18 cellular contexts compared by ENCODE assay signal in genomic region chr20:40359127-40359892, GRCh38.
"Had no signal": no experiment of that assay in that cellular context is flagged by ENCODE, and none has a peak within 500 bp of the region (broad histone marks: within the 10 kb centered on the region; RNA-seq: fewer than 3 reads in every experiment).

No MANE protein-coding gene starts in this region.

- H3K4me1 Mint-ChIP-seq: activated CD4-positive, alpha-beta T cell treated with anti-CD3 and anti-CD28 coated beads, Interleukin-2, amount 10 ng/mL, durations not matched to agents 7 days and 5 days had no signal

- H3K9me3 Mint-ChIP-seq: activated CD4-positive, alpha-beta T cell treated with anti-CD3 and anti-CD28 coated beads, Interleukin-2, amount 10 ng/mL, durations not matched to agents 7 days and 5 days had no signal

- H3K27ac ChIP-seq: adrenal gland, gastroesophageal sphincter, right atrium auricular region, tibial nerve had no signal

- H3K4me3 ChIP-seq: adrenal gland, gastroesophageal sphincter, heart left ventricle, right atrium auricular region, tibial nerve had no signal

- H3K27ac Mint-ChIP-seq: activated CD4-positive, alpha-beta T cell treated with anti-CD3 and anti-CD28 coated beads, Interleukin-2, amount 10 ng/mL, durations not matched to agents 7 days and 5 days; activated naive CD4-positive, alpha-beta T cell treated with anti-CD3 and anti-CD28 coated beads, Interleukin-2, amount 50 U/mL, for 72 hours; activated T-cell treated with anti-CD3 and anti-CD28 coated beads, Interleukin-2, amount 50 U/mL, for 72 hours; progenitor cell of endocrine pancreas; stimulated activated naive CD8-positive, alpha-beta T cell treated with anti-CD3 and anti-CD28 coated beads, Interleukin-15, Interleukin-2, amounts not matched to agents 100 ng/mL and 50 ng/mL, for 24 hours had no signal

- H3K27me3 Mint-ChIP-seq: stimulated activated naive CD8-positive, alpha-beta T cell treated with anti-CD3 and anti-CD28 coated beads, Interleukin-15, Interleukin-2, amounts not matched to agents 100 ng/mL and 50 ng/mL, for 24 hours had no signal

- H3K4me3 Mint-ChIP-seq: activated CD4-positive, alpha-beta T cell treated with anti-CD3 and anti-CD28 coated beads, Interleukin-2, amount 10 ng/mL, durations not matched to agents 7 days and 5 days; activated T-cell treated with anti-CD3 and anti-CD28 coated beads, Interleukin-2, amount 50 U/mL, for 72 hours; stimulated activated naive CD8-positive, alpha-beta T cell treated with anti-CD3 and anti-CD28 coated beads, Interleukin-15, Interleukin-2, amounts not matched to agents 100 ng/mL and 50 ng/mL, for 24 hours had no signal

- H3K36me3 Mint-ChIP-seq: activated naive CD4-positive, alpha-beta T cell treated with anti-CD3 and anti-CD28 coated beads, Interleukin-2, amount 50 U/mL, for 72 hours had no signal

- ATAC-seq: activated CD4-positive, CD25-positive, alpha-beta regulatory T cell treated with anti-CD3 and anti-CD28 coated beads, Interleukin-2, amount 50 U/mL, for 24 hours; activated naive CD4-positive, alpha-beta T cell treated with anti-CD3 and anti-CD28 coated beads, Interleukin-2, amount 50 U/mL, for 72 hours; activated T-cell treated with anti-CD3 and anti-CD28 coated beads, Interleukin-2, amount 50 U/mL, for 72 hours; esophagus mucosa; gastroesophageal sphincter; heart left ventricle; left ventricle myocardium superior had no signal

- DNase-seq: activated CD4-positive, alpha-beta T cell treated with anti-CD3 and anti-CD28 coated beads, Interleukin-2, amount 10 ng/mL, durations not matched to agents 7 days and 5 days; activated gamma-delta T cell; activated T-cell treated with anti-CD3 and anti-CD28 coated beads, Interleukin-2, amount 50 U/mL, for 72 hours; adrenal gland; cerebellar nuclear complex; effector CD8-positive, alpha-beta T cell; heart left ventricle; left ventricle myocardium superior; occipital lobe; T1000 had no signal
